Comparison of ENCODE assay signal across 8 cellular contexts in the genomic region with DNA sequence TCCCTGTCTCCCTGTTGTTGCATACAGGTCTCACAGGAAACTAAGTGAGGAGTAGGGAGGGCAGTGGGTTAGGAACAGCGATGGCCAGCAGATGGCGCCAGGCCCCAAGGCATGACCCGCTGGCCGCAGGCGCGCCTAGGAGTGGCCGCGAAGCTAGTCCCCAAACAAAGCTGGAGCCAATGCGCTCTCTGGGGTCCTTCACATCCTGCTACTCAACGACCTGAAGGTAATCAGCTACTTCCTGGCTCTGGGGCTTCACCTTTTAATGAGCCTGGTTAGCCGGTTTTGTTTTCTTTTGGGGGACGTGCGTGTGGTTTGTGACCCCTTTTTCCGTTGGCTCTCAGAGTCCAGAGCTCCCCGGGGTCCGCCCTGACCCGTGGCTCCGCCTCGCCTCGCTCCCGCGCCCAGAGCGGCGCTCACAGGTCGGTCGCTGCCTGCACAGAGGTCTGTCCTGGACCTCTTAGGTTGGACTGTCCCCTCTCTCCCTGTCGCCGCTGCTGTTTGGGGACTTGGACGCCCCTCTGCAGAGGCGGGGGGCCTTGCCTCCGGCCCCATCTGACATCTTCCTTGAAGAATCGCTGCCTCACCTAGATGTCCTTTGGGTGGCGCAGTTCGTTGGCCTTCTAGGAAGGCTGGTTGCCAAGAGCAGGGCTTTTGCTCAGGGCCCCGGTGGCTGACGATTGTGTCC.
DNase-seq lines count a peak whose midpoint lies in the region; ATAC-seq and TF ChIP-seq lines count a peak whose summit lies in the region.

No MANE protein-coding gene starts in this region.

- TF ChIP-seq POLR2A in Peyer's patch (IDR thresholded peaks at IDR 0.05) = no peak

- no peaks in the 10 kb centered on the region for H3K36me3 ChIP-seq in HUES6 (ENCODE audit: control insufficient read depth, insufficient read depth, low read length)
- no peaks in the 10 kb centered on the region for H3K36me3 ChIP-seq in Peyer's patch

- H3K4me3 Mint-ChIP-seq in nephron = peak overlapping the region; percentile 68 to 81 (median 75)

- peak; percentile 76 to 97 (median 92) for TF ChIP-seq CTCF in Peyer's patch (IDR thresholded peaks at IDR 0.05)
- TF ChIP-seq CTCF in fibroblast of the aortic adventitia (IDR thresholded peaks at IDR 0.05; ENCODE audit: insufficient read depth, low read length) = peak; percentile 93
- peak; percentile 89 to 95 (median 93) for TF ChIP-seq CTCF in nephron (IDR thresholded peaks at IDR 0.05; ENCODE audit: unreplicated experiment in 3 of 3)

- H3K27me3 Mint-ChIP-seq in nephron (ENCODE audit: low read depth) = peaks cover 70% of the 10 kb centered on the region

- no peaks in the 10 kb centered on the region for H3K9me3 Mint-ChIP-seq in nephron

- no peaks in the 10 kb centered on the region for H3K9me3 ChIP-seq in HUES6 (ENCODE audit: control insufficient read depth, insufficient read depth, low read depth, low read length)
- no peaks in the 10 kb centered on the region for H3K9me3 ChIP-seq in Peyer's patch

- H3K36me3 Mint-ChIP-seq in nephron (ENCODE audit: low read depth) = no peaks in the 10 kb centered on the region

- H3K4me1 ChIP-seq in HUES6 (ENCODE audit: control insufficient read depth, insufficient read depth, low read length) = peaks cover 11% of the 10 kb centered on the region
- peaks cover 0 to 7% (median 3%) of the 10 kb centered on the region in 4 donors for H3K4me1 ChIP-seq in Peyer's patch

- H3K27ac Mint-ChIP-seq in nephron = no peak overlapping the region

- peak overlapping the region; percentile 36 for H3K9ac ChIP-seq in HUES6 (ENCODE audit: low read length)

- ATAC-seq in GM19452 (IDR thresholded peaks at IDR 0.05; ENCODE audit: unreplicated experiment) = peak; percentile 91

- H3K27me3 ChIP-seq in HUES6 (ENCODE audit: control insufficient read depth, insufficient read depth, low read length) = peaks cover 13% of the 10 kb centered on the region
- H3K27me3 ChIP-seq in Peyer's patch = no peaks in the 10 kb centered on the region

- H3K27ac ChIP-seq in HUES6 (ENCODE audit: low read depth, low read length) (no peak overlapping the region), Peyer's patch (no peak overlapping the region)

- H3K4me1 Mint-ChIP-seq in nephron = no peaks in the 10 kb centered on the region

- DNase-seq in COR-L47 (lab: John Stamatoyannopoulos, UW) (peak; percentile 82), Peyer's patch (peak; percentile 80 to 94 (median 92)), fibroblast of the aortic adventitia (ENCODE audit: low read depth) (peak; percentile 80)
- peak; percentile 61 to 63 for DNase-seq in activated T-helper 1 cell treated with anti-CD3 and anti-CD28 coated beads, Interleukin-2, amount 50 U/mL, for 16 hours (ENCODE audit: low read depth in 1 of 2, low spot score in 1 of 2)
- peak; percentile 29 to 78 (median 62) for DNase-seq in stimulated activated naive CD4-positive, alpha-beta T cell (lab: John Stamatoyannopoulos, UW)

- H3K4me3 ChIP-seq in HUES6 (ENCODE audit: low read depth, low read length) (peak overlapping the region; percentile 78), Peyer's patch (peak overlapping the region; percentile 28 to 54 (median 40)), fibroblast of the aortic adventitia (ENCODE audit: low read depth, low read length) (peak overlapping the region; percentile 72)
